1 cellular context compared by ENCODE assay signal in genomic region chr1:17207540-17207939, GRCh38.
TF ChIP-seq lines count a peak whose summit lies in the region.

No MANE protein-coding gene starts in this region.

TF ChIP-seq in K562, 482 proteins besides CTCF, POLR2A, EP300 and RAD21:
- TF ChIP-seq COPS2 (conservative IDR thresholded peaks at IDR 0.05) (no peak), ARID2 (IDR thresholded peaks at IDR 0.05) (no peak), RBM14 (IDR thresholded peaks at IDR 0.05; ENCODE audit: borderline replicate concordance, insufficient read depth, low read depth, low read length) (no peak), CHD7 (IDR thresholded peaks at IDR 0.05; ENCODE audit: low read depth, low read length) (no peak), USF2 (CRISPR knock-in tag; IDR thresholded peaks at IDR 0.05) (no peak), ZNF280A (IDR thresholded peaks at IDR 0.05; ENCODE audit: low read depth, partially characterized antibody) (no peak), NFE2 (IDR thresholded peaks at IDR 0.05; ENCODE audit: low read depth) (no peak), CREBBP (IDR thresholded peaks at IDR 0.05; ENCODE audit: low read depth, low read length) (no peak), PPARD (CRISPR knock-in tag; IDR thresholded peaks at IDR 0.05) (no peak), ATF7 (IDR thresholded peaks at IDR 0.05) (no peak)
